8 cellular contexts compared by ENCODE assay signal in the genomic region with DNA sequence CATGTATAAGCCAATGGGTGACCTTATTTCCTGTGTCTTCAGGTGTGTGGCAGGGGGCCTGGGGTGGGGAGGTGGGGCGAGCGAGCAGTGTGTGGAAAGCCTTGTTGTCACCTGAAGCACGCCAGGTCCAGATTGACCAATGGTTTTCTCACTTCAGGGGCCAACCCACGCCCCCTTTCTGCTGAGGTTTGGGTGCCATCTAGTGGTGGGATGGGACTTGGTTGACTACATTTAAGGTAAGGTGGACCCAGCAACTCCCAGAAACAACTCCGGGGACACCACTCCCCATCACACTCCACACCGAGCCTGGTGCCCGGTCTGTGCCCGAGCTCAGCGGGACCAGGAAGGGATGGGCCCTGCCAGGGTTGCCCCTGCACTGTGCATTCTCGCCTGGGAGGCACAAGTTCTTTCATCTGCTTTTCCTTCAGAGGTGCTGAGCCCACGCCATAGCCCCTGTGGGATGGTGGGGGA. TPM values are rescaled to one million over a fixed set of nuclear protein-coding genes. Genes with fewer than 3 reads are reported as not detected.
DNase-seq lines count a peak whose midpoint lies in the region; ATAC-seq, FAIRE-seq and TF ChIP-seq lines count a peak whose summit lies in the region.

No MANE protein-coding gene starts in this region.

- H4K20me1 ChIP-seq in endothelial cell of umbilical vein (replicated peaks; ENCODE audit: control insufficient read depth, extremely low read depth, insufficient read depth, low read length) = no peaks in the 10 kb centered on the region

- no peak overlapping the region for H2AFZ ChIP-seq in endothelial cell of umbilical vein (ENCODE audit: low read depth, low read length)

- H3K4me2 ChIP-seq in endothelial cell of umbilical vein (ENCODE audit: insufficient read depth, low read length) = no peak overlapping the region

- no peak overlapping the region for H3K27ac ChIP-seq in CD4-positive, alpha-beta T cell (ENCODE audit: low read depth, low read length)
- no peak overlapping the region for H3K27ac ChIP-seq in endothelial cell of umbilical vein (ENCODE audit: insufficient read depth, low read depth, low read length)

- H3K4me1 Mint-ChIP-seq in CD4-positive, alpha-beta T cell (ENCODE audit: low read depth) = no peaks in the 10 kb centered on the region

- peak; percentile 59 for TF ChIP-seq CTCF in CD4-positive, alpha-beta T cell (IDR thresholded peaks at IDR 0.05)
- peak; percentile 72 to 75 for TF ChIP-seq CTCF in endothelial cell of umbilical vein (IDR thresholded peaks at IDR 0.05; ENCODE audit: extremely low read depth in 1 of 2, insufficient read depth in 1 of 2, low read depth in 1 of 2, low read length in 2 of 2)

- FAIRE-seq in endothelial cell of umbilical vein (lab: Jason Lieb, UNC) = peak; percentile 72

- H3K27me3 Mint-ChIP-seq in CD4-positive, alpha-beta T cell = no peaks in the 10 kb centered on the region

- no peaks in the 10 kb centered on the region for H3K27me3 ChIP-seq in CD4-positive, alpha-beta T cell (ENCODE audit: control insufficient read depth, insufficient read depth, low read length)
- H3K27me3 ChIP-seq in endothelial cell of umbilical vein (ENCODE audit: control insufficient read depth in 2 of 2, insufficient read depth in 2 of 2, low read length in 2 of 2) = no peaks in the 10 kb centered on the region

- dilution Hi-C loops in endothelial cell of umbilical vein (cut with MboI; ENCODE audit: extremely low pct_ligation_motif_present, low sequenced_read_pairs) = no loop called here

- H3K27ac Mint-ChIP-seq in CD4-positive, alpha-beta T cell = no peak overlapping the region

- ATAC-seq in CD4-positive, alpha-beta T cell (ENCODE audit: poor library complexity) = peak; percentile 49
- peak; percentile 39 for ATAC-seq in HG02885 (IDR thresholded peaks at IDR 0.05; ENCODE audit: poor library complexity, unreplicated experiment)
- no peak for ATAC-seq in HG03108 (IDR thresholded peaks at IDR 0.05; ENCODE audit: unreplicated experiment)

- intact Hi-C loops in CD4-positive, alpha-beta T cell (cut with DNase I, micrococcal nuclease) = loop anchor here (2.0 to 5.0 kb wide), 5 partner anchors 131 to 506 kb away; a partner anchor contains a TSS
- intact Hi-C loops in endothelial cell of umbilical vein (cut with micrococcal nuclease) = loop anchor here (2.0 to 10.0 kb wide), 3 partner anchors 131 to 456 kb away; a partner anchor contains a TSS

- H3K9me1 ChIP-seq in endothelial cell of umbilical vein (replicated peaks; ENCODE audit: control insufficient read depth, extremely low read depth, insufficient read depth, low read length) = no peaks in the 10 kb centered on the region

- H3K79me2 ChIP-seq in endothelial cell of umbilical vein (ENCODE audit: control insufficient read depth, insufficient read depth, low read length) = no peaks in the 10 kb centered on the region

- no peaks in the 10 kb centered on the region for H3K9me3 ChIP-seq in CD4-positive, alpha-beta T cell (ENCODE audit: control insufficient read depth, low read length)
- H3K9me3 ChIP-seq in endothelial cell of umbilical vein (replicated peaks; ENCODE audit: control insufficient read depth, insufficient read depth, low read length) = no peaks in the 10 kb centered on the region

- no peak overlapping the region for H3K9ac ChIP-seq in endothelial cell of umbilical vein (replicated peaks; ENCODE audit: extremely low read depth, insufficient read depth, low read length)

- TF ChIP-seq POLR2A in endothelial cell of umbilical vein (IDR thresholded peaks at IDR 0.05; ENCODE audit: low read depth, low read length) = no peak

- H3K36me3 Mint-ChIP-seq in CD4-positive, alpha-beta T cell (ENCODE audit: low read depth) = peaks cover 19% of the 10 kb centered on the region

- H3K36me3 ChIP-seq in endothelial cell of umbilical vein (ENCODE audit: control insufficient read depth in 2 of 2, extremely low read depth in 1 of 2, insufficient read depth in 2 of 2, low read length in 2 of 2) = no peaks in the 10 kb centered on the region

- DNase-seq in CD4-positive, alpha-beta T cell = peak; percentile 31 to 56 (median 38)
- DNase-seq in NCI-H82 treated with DMSO at 0.1 percent for 48 hours (lab: John Stamatoyannopoulos, UW; ENCODE audit: unreplicated experiment) = peak; percentile 4
- peak; percentile 82 for DNase-seq in activated CD8-positive, alpha-beta memory T cell treated with anti-CD3 and anti-CD28 coated beads for 24 hours
- peak; percentile 76 for DNase-seq in endothelial cell of umbilical vein (ENCODE audit: low read depth, low spot score)
- peak; percentile 73 for DNase-seq in mucosa of gallbladder (ENCODE audit: low spot score)
- DNase-seq in stimulated activated CD8-positive, alpha-beta memory T cell treated with anti-CD3 and anti-CD28 coated beads, Interleukin-7, amount 100 ng/mL, for 48 hours (ENCODE audit: extremely low read depth in 1 of 2, low read depth in 1 of 2) = peak; percentile 19 to 50

- H3K4me3 ChIP-seq in endothelial cell of umbilical vein (replicated peaks in 1 of 3; ENCODE audit: insufficient read depth in 1 of 3, low read depth in 1 of 3, low read length in 3 of 3) = no peak overlapping the region

- no TSS peak for BruUV-seq in endothelial cell of umbilical vein (replicated peaks; lab: Mats Ljungman, UMichigan)

- POLR2A ChIA-PET in CD4-positive, alpha-beta T cell (lab: Charles Lee) = no interaction called here
- POLR2A ChIA-PET in endothelial cell of umbilical vein (lab: Charles Lee) = no interaction called here

- H3K9me3 Mint-ChIP-seq in CD4-positive, alpha-beta T cell = no peaks in the 10 kb centered on the region

- no peaks in the 10 kb centered on the region for H3K4me1 ChIP-seq in endothelial cell of umbilical vein (ENCODE audit: control insufficient read depth, extremely low read depth, insufficient read depth, low read length)

- CTCF ChIA-PET in CD4-positive, alpha-beta T cell (lab: Charles Lee) = no interaction called here
- CTCF ChIA-PET in endothelial cell of umbilical vein (lab: Charles Lee) = interaction anchor here (1.8 kb wide), 1 partner anchor 582 kb away, joined by 7 read pairs; no protein-coding TSS in a partner anchor

- no peak overlapping the region for H3K4me3 Mint-ChIP-seq in CD4-positive, alpha-beta T cell

TF ChIP-seq in endothelial cell of umbilical vein, 7 proteins besides CTCF, POLR2A, EP300 and RAD21:
- TF ChIP-seq FOS (IDR thresholded peaks at IDR 0.05; ENCODE audit: borderline replicate concordance, insufficient read depth, low read length) (no peak), EZH2 (IDR thresholded peaks at IDR 0.05; ENCODE audit: borderline replicate concordance, low read depth, low read length, severe bottlenecking) (no peak), POLR2AphosphoS5 (IDR thresholded peaks at IDR 0.05; ENCODE audit: insufficient read depth, low read depth, low read length) (no peak), MYC (IDR thresholded peaks at IDR 0.05; ENCODE audit: low read depth, low read length) (no peak)
TF ChIP-seq in endothelial cell of umbilical vein: peak in this region for 0.

RNA-seq across cellular contexts. Expression of a gene that starts 40.0 kb away (rescaled TPM):
- 10 to 100 TPM; 10.2 to 11.5 TPM for total RNA-seq in CD4-positive, alpha-beta T cell
- total RNA-seq in endothelial cell of umbilical vein = 13.4 and 15.2 TPM in 2 replicates
- polyA plus RNA-seq in endothelial cell of umbilical vein = 9.2 and 10.3 TPM in 2 replicates
- polyA plus RNA-seq in endothelial cell of umbilical vein (2011; cell fraction: cytosol; rRNA removed) = 5.6 and 6.1 TPM in 2 replicates
- polyA plus RNA-seq in endothelial cell of umbilical vein (2011; cell fraction: nucleus; rRNA removed) = 47.7 and 48.0 TPM in 2 replicates
- polyA plus RNA-seq in endothelial cell of umbilical vein (2012) = 8.7 and 9.1 TPM in 2 replicates
- 15.6 and 17.7 TPM in 2 replicates for polyA minus RNA-seq in endothelial cell of umbilical vein
- 6.8 TPM for polyA minus RNA-seq in endothelial cell of umbilical vein (2011; cell fraction: cytosol; rRNA and poly(A)+ RNA removed)
- 16.3 and 19.4 TPM in 2 replicates for polyA minus RNA-seq in endothelial cell of umbilical vein (2011; cell fraction: nucleus; rRNA and poly(A)+ RNA removed)
- total RNA-seq in mucosa of gallbladder = 29.1 TPM

Comparison
In these comparisons a context has a peak if more than half of its experiments do, and no peak if none do; other contexts are left out.
1. DNase-seq: peak in every context shown above with its lines; median percentile 82 in activated CD8-positive, alpha-beta memory T cell treated with anti-CD3 and anti-CD28 coated beads for 24 hours; 76 in endothelial cell of umbilical vein; 73 in mucosa of gallbladder; 38 in CD4-positive, alpha-beta T cell; 34 in stimulated activated CD8-positive, alpha-beta memory T cell treated with anti-CD3 and anti-CD28 coated beads, Interleukin-7, amount 100 ng/mL, for 48 hours; 4 in NCI-H82 treated with DMSO at 0.1 percent for 48 hours.